ENCODE assay signal across 10 cellular contexts in genomic region chr11:128731041-128731663, GRCh38. TPM values are rescaled to one million over a fixed set of nuclear protein-coding genes. Genes with fewer than 3 reads are reported as not detected.
DNase-seq lines count a peak whose midpoint lies in the region; ATAC-seq and TF ChIP-seq lines count a peak whose summit lies in the region.
"Had no signal": no experiment of that assay in that cellular context is flagged by ENCODE, and none has a peak within 500 bp of the region (broad histone marks: within the 10 kb centered on the region; RNA-seq: fewer than 3 reads in every experiment).

No MANE protein-coding gene starts in this region.

- POLR2A ChIA-PET in A673 (lab: Charles Lee; ENCODE audit: low non-redundant PET), result interaction anchor here (0.6 kb wide), 1 partner anchor 130 kb away, joined by 4 read pairs; no protein-coding TSS in a partner anchor

- H3K79me2 ChIP-seq in SU-DHL-6 (ENCODE audit: insufficient read depth, low read length), result peaks cover 95% of the 10 kb centered on the region

- DNase-seq in activated effector memory CD4-positive, alpha-beta T cell treated with anti-CD3 and anti-CD28 coated beads, Interleukin-2, amount 50 U/mL, for 16 hours, result peak; percentile 69
- DNase-seq in activated effector memory CD4-positive, alpha-beta T cell treated with Interleukin-2 at 50 U/mL for 16 hours, result no peak
- DNase-seq in UCSD-AML1 (lab: John Stamatoyannopoulos, UW; ENCODE audit: unreplicated experiment) (no peak), A673 (ENCODE audit: low spot score) (no peak), coronary artery (ENCODE audit: low spot score) (no peak)
- DNase-seq: foreskin fibroblast had no signal

- H3K27ac ChIP-seq in SU-DHL-6 (ENCODE audit: low read depth, low read length) (peak overlapping the region; percentile 100), A673 (ENCODE audit: low read depth, low read length, poor library complexity, severe bottlenecking) (no peak overlapping the region), coronary artery (no peak overlapping the region)

- H3K9me3 ChIP-seq in SU-DHL-6 (ENCODE audit: insufficient read depth, low read length) (no peaks in the 10 kb centered on the region), A673 (ENCODE audit: low read depth, low read length, poor library complexity, severe bottlenecking) (no peaks in the 10 kb centered on the region)

- H3K36me3 ChIP-seq in SU-DHL-6 (ENCODE audit: low read length) (no peaks in the 10 kb centered on the region), A673 (ENCODE audit: insufficient read depth, low read length, poor library complexity, severe bottlenecking) (no peaks in the 10 kb centered on the region)

- no peaks in the 10 kb centered on the region for H3K4me1 ChIP-seq in A673 (ENCODE audit: insufficient read depth, low read length, poor library complexity, severe bottlenecking)

- intact Hi-C loops in A673 (cut with micrococcal nuclease; ENCODE audit: unreplicated experiment), result no loop called here

- no peaks in the 10 kb centered on the region for H3K9me2 ChIP-seq in SU-DHL-6 (replicated peaks; ENCODE audit: insufficient read depth, low read length)

- no peaks in the 10 kb centered on the region for H4K20me1 ChIP-seq in SU-DHL-6 (ENCODE audit: low read depth, low read length)

- H3K9me3 Mint-ChIP-seq in stimulated activated memory B cell treated with anti-CD40 and anti-IgM and Interleukin-4, amounts not matched to agents 10 μg/mL and 1 μg/mL and 100 μg/mL, for 72 hours, result no peaks in the 10 kb centered on the region
- H3K9me3 Mint-ChIP-seq: nephron had no signal

- H3K4me3 Mint-ChIP-seq in stimulated activated memory B cell treated with anti-CD40 and anti-IgM and Interleukin-4, amounts not matched to agents 10 μg/mL and 1 μg/mL and 100 μg/mL, for 72 hours, result peak overlapping the region; percentile 61
- H3K4me3 Mint-ChIP-seq: nephron had no signal

- peak overlapping the region; percentile 68 for H3K4me2 ChIP-seq in SU-DHL-6 (ENCODE audit: low read depth, low read length, poor library complexity, severe bottlenecking)

- H3K9ac ChIP-seq in SU-DHL-6 (ENCODE audit: low read length), result peak overlapping the region; percentile 57

- no peak for TF ChIP-seq CTCF in SU-DHL-6 (IDR thresholded peaks at IDR 0.05; ENCODE audit: insufficient read depth, low read length, poor library complexity, severe bottlenecking)
- no peak for TF ChIP-seq CTCF in A673 (conservative IDR thresholded peaks at IDR 0.05; ENCODE audit: low read depth, low read length)
- no peak for TF ChIP-seq CTCF in coronary artery (IDR thresholded peaks at IDR 0.05)

- peak; percentile 16 for ATAC-seq in HG02852 (IDR thresholded peaks at IDR 0.05; ENCODE audit: unreplicated experiment)
- ATAC-seq in stimulated activated memory B cell treated with anti-CD40 and anti-IgM and Interleukin-4, amounts not matched to agents 10 μg/mL and 1 μg/mL and 100 μg/mL, for 72 hours, result peak; percentile 65

- no peaks in the 10 kb centered on the region for H3K27me3 ChIP-seq in SU-DHL-6 (ENCODE audit: low read length)
- H3K27me3 ChIP-seq in A673 (replicated peaks; ENCODE audit: insufficient read depth, low read depth, low read length, poor library complexity), result peaks cover 74% of the 10 kb centered on the region

- no peak overlapping the region for H3K4me3 ChIP-seq in SU-DHL-6 (ENCODE audit: insufficient read depth, low read length, poor library complexity, severe bottlenecking)
- H3K4me3 ChIP-seq in A673 (ENCODE audit: low read depth, low read length, poor library complexity, severe bottlenecking), result no peak overlapping the region
- H3K4me3 ChIP-seq in coronary artery, result no peak overlapping the region

- H3K4me1 Mint-ChIP-seq in stimulated activated memory B cell treated with anti-CD40 and anti-IgM and Interleukin-4, amounts not matched to agents 10 μg/mL and 1 μg/mL and 100 μg/mL, for 72 hours, result peaks cover 98% of the 10 kb centered on the region

- no peaks in the 10 kb centered on the region for H3K27me3 Mint-ChIP-seq in stimulated activated memory B cell treated with anti-CD40 and anti-IgM and Interleukin-4, amounts not matched to agents 10 μg/mL and 1 μg/mL and 100 μg/mL, for 72 hours

- CTCF ChIA-PET in A673 (lab: Charles Lee), result no interaction called here

- H3K36me3 Mint-ChIP-seq in stimulated activated memory B cell treated with anti-CD40 and anti-IgM and Interleukin-4, amounts not matched to agents 10 μg/mL and 1 μg/mL and 100 μg/mL, for 72 hours, result peaks cover 10% of the 10 kb centered on the region

- H3K27ac Mint-ChIP-seq in stimulated activated memory B cell treated with anti-CD40 and anti-IgM and Interleukin-4, amounts not matched to agents 10 μg/mL and 1 μg/mL and 100 μg/mL, for 72 hours, result peak overlapping the region; percentile 97

- H3F3A ChIP-seq in SU-DHL-6 (ENCODE audit: insufficient read depth), result peaks cover 71% of the 10 kb centered on the region

- no TSS peak for BruUV-seq in A673 (replicated peaks; lab: Mats Ljungman, UMichigan)

- H2AFZ ChIP-seq in SU-DHL-6 (ENCODE audit: low read depth, low read length, severe bottlenecking), result no peak overlapping the region

RNA-seq across cellular contexts. Expression of gene FLI1, which starts 37.3 kb away (rescaled TPM):
- 51.9 and 56.1 TPM in 2 replicates for total RNA-seq in A673 (2021)
